26 cellular contexts compared by ENCODE assay signal in the genomic region with DNA sequence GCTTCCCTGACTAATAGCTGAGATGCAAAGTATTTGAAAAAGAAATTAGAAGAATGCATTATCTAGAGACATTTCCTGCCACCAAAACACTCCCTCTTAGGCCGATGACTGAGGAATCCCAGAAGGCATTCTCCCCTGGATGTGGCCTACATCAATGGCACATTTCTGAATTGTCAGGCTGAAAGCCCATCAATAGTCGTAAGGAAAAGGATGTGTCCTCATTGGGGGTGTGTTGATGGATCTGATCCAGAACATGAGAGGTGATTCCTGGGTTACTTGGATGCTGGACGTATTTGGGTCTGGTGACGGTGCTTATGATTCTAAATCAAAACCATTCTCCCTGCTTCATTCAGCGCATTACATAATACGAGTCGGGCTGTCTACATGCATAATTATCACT.
DNase-seq lines count a peak whose midpoint lies in the region; ATAC-seq, FAIRE-seq and TF ChIP-seq lines count a peak whose summit lies in the region.
"Had no signal": no experiment of that assay in that cellular context is flagged by ENCODE, and none has a peak within 500 bp of the region (broad histone marks: within the 10 kb centered on the region; RNA-seq: fewer than 3 reads in every experiment).

No MANE protein-coding gene starts in this region.

- no peaks in the 10 kb centered on the region for H3K36me3 ChIP-seq in right atrium auricular region
- H3K36me3 ChIP-seq in keratinocyte (ENCODE audit: control insufficient read depth in 2 of 2, extremely low read depth in 1 of 2, insufficient read depth in 2 of 2, low read length in 2 of 2) = no peaks in the 10 kb centered on the region
- H3K36me3 ChIP-seq in kidney (ENCODE audit: control insufficient read depth in 1 of 2, insufficient read depth in 2 of 2, low read length in 2 of 2) = no peaks in the 10 kb centered on the region
- H3K36me3 ChIP-seq: BLaER1 treated with 17β-estradiol and CSF1 and Interleukin-3, amounts not matched to agents 10 nM and 100 nM; thoracic aorta had no signal

- H3K4me3 Mint-ChIP-seq in type B pancreatic cell = peak overlapping the region; percentile 20
- H3K4me3 Mint-ChIP-seq: activated CD4-positive, alpha-beta memory T cell treated with anti-CD3 and anti-CD28 coated beads, Interleukin-2, amount 10 ng/mL, durations not matched to agents 7 days and 5 days; activated naive CD4-positive, alpha-beta T cell treated with anti-CD3 and anti-CD28 coated beads, Interleukin-2, amount 50 U/mL, for 24 hours; activated T-cell treated with anti-CD3 and anti-CD28 coated beads, Interleukin-2, amount 50 U/mL, for 24 hours; brain; memory B cell; neural crest cell; stimulated activated effector memory CD8-positive, alpha-beta T cell treated with anti-CD3 and anti-CD28 coated beads, Interleukin-12 subunit alpha, Interleukin-12 subunit beta, amount 100 ng/mL, for 72 hours had no signal

- H3K36me3 Mint-ChIP-seq in type B pancreatic cell = no peaks in the 10 kb centered on the region
- H3K36me3 Mint-ChIP-seq: activated naive CD4-positive, alpha-beta T cell treated with anti-CD3 and anti-CD28 coated beads, Interleukin-2, amount 50 U/mL, for 24 hours; brain; memory B cell; stimulated activated effector memory CD8-positive, alpha-beta T cell treated with anti-CD3 and anti-CD28 coated beads, Interleukin-12 subunit alpha, Interleukin-12 subunit beta, amount 100 ng/mL, for 72 hours had no signal

- H3K27ac ChIP-seq in right atrium auricular region = no peak overlapping the region
- H3K27ac ChIP-seq in keratinocyte (ENCODE audit: control insufficient read depth, insufficient read depth, low read length) = no peak overlapping the region
- peak overlapping the region in 1 of 2 donors; percentile 40 for H3K27ac ChIP-seq in kidney (ENCODE audit: low read depth in 2 of 2, low read length in 2 of 2)
- H3K27ac ChIP-seq: 22Rv1; BLaER1 treated with 17β-estradiol and CSF1 and Interleukin-3, amounts not matched to agents 10 nM and 100 nM; epithelial cell of prostate; thoracic aorta had no signal

- H3K9ac ChIP-seq in keratinocyte (ENCODE audit: control insufficient read depth, extremely low read depth, insufficient read depth, low read length) (no peak overlapping the region), kidney (ENCODE audit: low read length in 2 of 2) (no peak overlapping the region)
- H3K9ac ChIP-seq: BLaER1 treated with 17β-estradiol and CSF1 and Interleukin-3, amounts not matched to agents 10 nM and 100 nM had no signal

- no peaks in the 10 kb centered on the region for H4K20me1 ChIP-seq in keratinocyte (ENCODE audit: control insufficient read depth, extremely low read depth, insufficient read depth, low read length)
- H4K20me1 ChIP-seq: BLaER1 treated with 17β-estradiol and CSF1 and Interleukin-3, amounts not matched to agents 10 nM and 100 nM had no signal

- no peaks in the 10 kb centered on the region for H3K27me3 ChIP-seq in right atrium auricular region
- no peaks in the 10 kb centered on the region for H3K27me3 ChIP-seq in keratinocyte (ENCODE audit: control insufficient read depth, extremely low read depth, insufficient read depth, low read length)
- H3K27me3 ChIP-seq: BLaER1 treated with 17β-estradiol and CSF1 and Interleukin-3, amounts not matched to agents 10 nM and 100 nM had no signal

- peak; percentile 16 for ATAC-seq in Right ventricle myocardium inferior
- ATAC-seq: HepG2; stimulated activated effector memory CD8-positive, alpha-beta T cell treated with anti-CD3 and anti-CD28 coated beads, Interleukin-12 subunit alpha, Interleukin-12 subunit beta, amount 100 ng/mL, for 72 hours had no signal

- no peaks in the 10 kb centered on the region for H3K9me1 ChIP-seq in keratinocyte (ENCODE audit: control insufficient read depth, extremely low read depth, insufficient read depth, low read length)

- H3K4me1 ChIP-seq in right atrium auricular region = peaks cover 0 to 9% of the 10 kb centered on the region in 2 donors
- H3K4me1 ChIP-seq in keratinocyte (ENCODE audit: control insufficient read depth, extremely low read depth, insufficient read depth, low read length) = peaks cover 11% of the 10 kb centered on the region
- peaks cover 0 to 3% of the 10 kb centered on the region in 2 donors for H3K4me1 ChIP-seq in kidney (ENCODE audit: control insufficient read depth in 1 of 2, insufficient read depth in 1 of 2, low read depth in 1 of 2, low read length in 2 of 2)

- H3K79me2 ChIP-seq in keratinocyte (ENCODE audit: control insufficient read depth, insufficient read depth, low read length) = no peaks in the 10 kb centered on the region

- FAIRE-seq in keratinocyte (lab: Jason Lieb, UNC) (peak; percentile 41), kidney (lab: Jason Lieb, UNC) (no peak)
- FAIRE-seq: HepG2 had no signal

- H2AFZ ChIP-seq in keratinocyte (ENCODE audit: control insufficient read depth, low read length) = no peak overlapping the region

- dilution Hi-C loops in keratinocyte (cut with MboI; ENCODE audit: extremely low pct_ligation_motif_present, low sequenced_read_pairs) = no loop called here

- peaks cover 46% of the 10 kb centered on the region for H3K4me1 Mint-ChIP-seq in type B pancreatic cell (ENCODE audit: unreplicated experiment)
- H3K4me1 Mint-ChIP-seq: activated CD4-positive, alpha-beta memory T cell treated with anti-CD3 and anti-CD28 coated beads, Interleukin-2, amount 10 ng/mL, durations not matched to agents 7 days and 5 days; activated naive CD4-positive, alpha-beta T cell treated with anti-CD3 and anti-CD28 coated beads, Interleukin-2, amount 50 U/mL, for 24 hours; memory B cell; neural crest cell; stimulated activated effector memory CD8-positive, alpha-beta T cell treated with anti-CD3 and anti-CD28 coated beads, Interleukin-12 subunit alpha, Interleukin-12 subunit beta, amount 100 ng/mL, for 72 hours had no signal

- DNase-seq in Right ventricle myocardium inferior (ENCODE audit: missing footprints) (no peak), right atrium auricular region (ENCODE audit: low spot score) (no peak), cardiac fibroblast (ENCODE audit: low read depth in 2 of 2) (peak; percentile 63 to 86), keratinocyte (ENCODE audit: low read depth, low spot score) (no peak), type B pancreatic cell (ENCODE audit: extremely low spot score, unreplicated experiment) (no peak), kidney (no peak), NCI-H510A (lab: John Stamatoyannopoulos, UW) (no peak), NCI-H345 treated with DMSO at 0.1 percent for 48 hours (lab: John Stamatoyannopoulos, UW; ENCODE audit: unreplicated experiment) (no peak)
- DNase-seq: activated CD4-positive, alpha-beta memory T cell treated with anti-CD3 and anti-CD28 coated beads, Interleukin-2, amount 10 ng/mL, durations not matched to agents 7 days and 5 days; activated T-cell treated with anti-CD3 and anti-CD28 coated beads, Interleukin-2, amount 50 U/mL, for 24 hours; dermis blood vessel endothelial cell; NCI-H1694; NCI-H2227 treated with DMSO at 0.1 percent for 48 hours; NK-92 treated with Interleukin-12 subunit alpha and Interleukin-12 subunit beta, amount 100 ng/mL, for 24 hours; stimulated activated CD4-positive, alpha-beta T cell treated with anti-CD3 and anti-CD28 coated beads, Interleukin-15, amount 100 ng/mL, for 24 hours; T-helper 1 cell had no signal

- intact Hi-C loops in Right ventricle myocardium inferior (cut with DNase I) (no loop called here), kidney (cut with DNase I) (no loop called here)

- peaks cover 19% of the 10 kb centered on the region for H3K27me3 Mint-ChIP-seq in type B pancreatic cell
- H3K27me3 Mint-ChIP-seq: activated CD4-positive, alpha-beta memory T cell treated with anti-CD3 and anti-CD28 coated beads, Interleukin-2, amount 10 ng/mL, durations not matched to agents 7 days and 5 days; activated naive CD4-positive, alpha-beta T cell treated with anti-CD3 and anti-CD28 coated beads, Interleukin-2, amount 50 U/mL, for 24 hours; brain; memory B cell had no signal

- H3K4me2 ChIP-seq in keratinocyte (ENCODE audit: control insufficient read depth, extremely low read depth, insufficient read depth, low read depth, low read length) = no peak overlapping the region
- H3K4me2 ChIP-seq: BLaER1 treated with 17β-estradiol and CSF1 and Interleukin-3, amounts not matched to agents 10 nM and 100 nM had no signal

- TF ChIP-seq CTCF in right atrium auricular region (IDR thresholded peaks at IDR 0.05) = no peak
- TF ChIP-seq CTCF in cardiac fibroblast (IDR thresholded peaks at IDR 0.05; ENCODE audit: low read depth, low read length) = no peak
- no peak for TF ChIP-seq CTCF in keratinocyte (optimal IDR thresholded peaks at IDR 0.05 in 1 of 3, IDR thresholded peaks at IDR 0.05 in 1 of 3, conservative IDR thresholded peaks at IDR 0.05 in 1 of 3; ENCODE audit: extremely low read depth in 1 of 3, insufficient read depth in 2 of 3, low read length in 3 of 3)
- TF ChIP-seq CTCF in type B pancreatic cell (conservative IDR thresholded peaks at IDR 0.05) = no peak
- TF ChIP-seq CTCF in kidney (IDR thresholded peaks at IDR 0.05; ENCODE audit: borderline replicate concordance, extremely low read depth, insufficient read depth) = no peak

- no peak overlapping the region for H3K4me3 ChIP-seq in right atrium auricular region
- no peak overlapping the region for H3K4me3 ChIP-seq in cardiac fibroblast (replicated peaks in 1 of 2; ENCODE audit: low read depth in 2 of 2, low read length in 2 of 2)
- no peak overlapping the region for H3K4me3 ChIP-seq in keratinocyte (ENCODE audit: control insufficient read depth in 2 of 3, extremely low read depth in 1 of 3, insufficient read depth in 2 of 3, low read depth in 1 of 3, low read length in 3 of 3)
- H3K4me3 ChIP-seq in kidney (ENCODE audit: low read length in 2 of 2) = no peak overlapping the region
- H3K4me3 ChIP-seq: BLaER1 treated with 17β-estradiol and CSF1 and Interleukin-3, amounts not matched to agents 10 nM and 100 nM; thoracic aorta had no signal

- no peaks in the 10 kb centered on the region for H3K9me3 Mint-ChIP-seq in type B pancreatic cell
- H3K9me3 Mint-ChIP-seq: activated CD4-positive, alpha-beta memory T cell treated with anti-CD3 and anti-CD28 coated beads, Interleukin-2, amount 10 ng/mL, durations not matched to agents 7 days and 5 days; activated T-cell treated with anti-CD3 and anti-CD28 coated beads, Interleukin-2, amount 50 U/mL, for 24 hours; brain; memory B cell; neural crest cell had no signal

- H3K9me3 ChIP-seq in right atrium auricular region (no peaks in the 10 kb centered on the region), keratinocyte (ENCODE audit: control insufficient read depth, low read depth, low read length) (no peaks in the 10 kb centered on the region), kidney (ENCODE audit: control insufficient read depth in 1 of 2, low read length in 2 of 2) (no peaks in the 10 kb centered on the region)
- H3K9me3 ChIP-seq: thoracic aorta had no signal

- no peak overlapping the region for H3K27ac Mint-ChIP-seq in type B pancreatic cell
- H3K27ac Mint-ChIP-seq: activated CD4-positive, alpha-beta memory T cell treated with anti-CD3 and anti-CD28 coated beads, Interleukin-2, amount 10 ng/mL, durations not matched to agents 7 days and 5 days; activated naive CD4-positive, alpha-beta T cell treated with anti-CD3 and anti-CD28 coated beads, Interleukin-2, amount 50 U/mL, for 24 hours; activated T-cell treated with anti-CD3 and anti-CD28 coated beads, Interleukin-2, amount 50 U/mL, for 24 hours; memory B cell; stimulated activated effector memory CD8-positive, alpha-beta T cell treated with anti-CD3 and anti-CD28 coated beads, Interleukin-12 subunit alpha, Interleukin-12 subunit beta, amount 100 ng/mL, for 72 hours had no signal

Comparison
In these comparisons a context has a peak if more than half of its experiments do, and no peak if none do; other contexts are left out.
1. DNase-seq: peak in cardiac fibroblast (2 of 2); none in Right ventricle myocardium inferior (single experiment), right atrium auricular region (single experiment), keratinocyte (single experiment), type B pancreatic cell (single experiment), kidney (single experiment), NCI-H510A (single experiment) and NCI-H345 treated with DMSO at 0.1 percent for 48 hours (single experiment).